ENCODE assay signal across 2 cellular contexts in the genomic region with DNA sequence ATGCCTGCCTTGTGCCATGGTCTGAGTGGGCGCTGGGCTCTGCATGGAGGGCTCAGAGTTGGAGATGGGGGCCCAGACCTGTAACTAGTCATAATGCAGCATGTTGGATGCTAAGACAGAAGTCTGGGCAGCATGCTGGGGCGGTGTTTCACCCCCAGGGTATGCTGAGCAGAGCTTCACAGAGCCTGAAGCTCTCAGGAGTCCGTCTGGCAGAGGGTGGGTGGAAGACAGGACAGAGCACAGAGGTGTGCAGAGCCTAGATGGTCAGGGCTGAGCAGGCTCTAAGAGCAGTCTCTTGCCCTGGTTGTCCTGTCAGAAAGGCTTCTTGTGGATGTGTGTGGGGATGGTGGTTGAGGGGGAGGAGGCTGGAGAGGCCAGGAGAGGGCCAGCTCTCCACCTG.
TF ChIP-seq lines count a peak whose summit lies in the region.

No MANE protein-coding gene starts in this region.

TF ChIP-seq in SK-N-SH treated with all-trans-retinoic acid at 6 μM for 48 hours, 23 proteins besides CTCF, POLR2A, EP300 and RAD21 (continued from another document):
- TF ChIP-seq ISL1 (CRISPR knock-in tag; IDR thresholded peaks at IDR 0.05) = no peak
- TF ChIP-seq ZFP30 (CRISPR knock-in tag; IDR thresholded peaks at IDR 0.05) = no peak

TF ChIP-seq in SK-N-SH, 30 proteins besides CTCF, POLR2A, EP300 and RAD21 (continued from another document):
- TF ChIP-seq, protein P1, sequence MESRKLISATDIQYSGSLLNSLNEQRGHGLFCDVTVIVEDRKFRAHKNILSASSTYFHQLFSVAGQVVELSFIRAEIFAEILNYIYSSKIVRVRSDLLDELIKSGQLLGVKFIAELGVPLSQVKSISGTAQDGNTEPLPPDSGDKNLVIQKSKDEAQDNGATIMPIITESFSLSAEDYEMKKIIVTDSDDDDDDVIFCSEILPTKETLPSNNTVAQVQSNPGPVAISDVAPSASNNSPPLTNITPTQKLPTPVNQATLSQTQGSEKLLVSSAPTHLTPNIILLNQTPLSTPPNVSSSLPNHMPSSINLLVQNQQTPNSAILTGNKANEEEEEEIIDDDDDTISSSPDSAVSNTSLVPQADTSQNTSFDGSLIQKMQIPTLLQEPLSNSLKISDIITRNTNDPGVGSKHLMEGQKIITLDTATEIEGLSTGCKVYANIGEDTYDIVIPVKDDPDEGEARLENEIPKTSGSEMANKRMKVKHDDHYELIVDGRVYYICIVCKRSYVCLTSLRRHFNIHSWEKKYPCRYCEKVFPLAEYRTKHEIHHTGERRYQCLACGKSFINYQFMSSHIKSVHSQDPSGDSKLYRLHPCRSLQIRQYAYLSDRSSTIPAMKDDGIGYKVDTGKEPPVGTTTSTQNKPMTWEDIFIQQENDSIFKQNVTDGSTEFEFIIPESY (IDR thresholded peaks at IDR 0.05; ENCODE audit: borderline replicate concordance, low read depth) = no peak
- TF ChIP-seq, protein P2, sequence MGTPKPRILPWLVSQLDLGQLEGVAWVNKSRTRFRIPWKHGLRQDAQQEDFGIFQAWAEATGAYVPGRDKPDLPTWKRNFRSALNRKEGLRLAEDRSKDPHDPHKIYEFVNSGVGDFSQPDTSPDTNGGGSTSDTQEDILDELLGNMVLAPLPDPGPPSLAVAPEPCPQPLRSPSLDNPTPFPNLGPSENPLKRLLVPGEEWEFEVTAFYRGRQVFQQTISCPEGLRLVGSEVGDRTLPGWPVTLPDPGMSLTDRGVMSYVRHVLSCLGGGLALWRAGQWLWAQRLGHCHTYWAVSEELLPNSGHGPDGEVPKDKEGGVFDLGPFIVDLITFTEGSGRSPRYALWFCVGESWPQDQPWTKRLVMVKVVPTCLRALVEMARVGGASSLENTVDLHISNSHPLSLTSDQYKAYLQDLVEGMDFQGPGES (IDR thresholded peaks at IDR 0.05; ENCODE audit: low read depth, low read length) = no peak
- TF ChIP-seq RCOR1 (IDR thresholded peaks at IDR 0.05; ENCODE audit: low read length) = no peak
- no peak for TF ChIP-seq TAF1 (IDR thresholded peaks at IDR 0.05; ENCODE audit: borderline replicate concordance, low read depth, low read length)
- TF ChIP-seq ELF1 (IDR thresholded peaks at IDR 0.05) = no peak
